ENCODE assay signal across 19 cellular contexts in the genomic region with DNA sequence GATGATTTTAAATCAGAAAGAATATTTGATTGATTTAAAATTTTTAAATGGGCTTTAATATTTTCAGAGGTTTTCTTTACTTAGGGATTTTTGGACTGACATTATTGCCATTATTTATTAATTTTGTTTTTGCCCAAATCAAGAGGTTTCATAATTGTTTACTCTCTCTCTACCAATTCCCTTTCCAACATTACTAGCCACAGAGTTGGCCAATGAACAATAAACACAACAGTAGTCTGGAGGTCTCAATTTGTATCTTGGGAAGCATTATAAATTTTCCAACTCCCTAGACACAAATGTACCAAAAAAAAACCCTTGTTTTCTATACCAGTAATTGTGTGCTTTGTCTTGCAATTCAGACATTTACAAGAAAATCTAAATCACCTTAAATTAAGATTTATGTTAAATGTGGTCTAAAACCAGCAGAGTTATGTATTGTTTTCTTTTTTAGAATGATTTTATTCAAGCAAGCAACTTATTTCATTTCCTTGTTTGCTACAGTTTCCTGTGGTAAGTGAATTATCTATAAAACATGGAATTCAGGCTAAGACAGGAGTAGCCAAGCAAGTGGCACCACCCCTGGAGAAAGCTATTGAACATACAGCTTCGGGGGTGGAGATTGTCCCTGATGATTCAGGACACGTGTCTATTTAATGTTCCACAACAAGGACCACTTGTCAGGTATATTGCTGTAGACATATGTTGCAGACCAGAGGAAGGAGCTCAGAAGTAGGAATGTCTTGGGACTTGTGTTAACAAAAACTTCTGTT. TPM values are rescaled to one million over a fixed set of nuclear protein-coding genes. Genes with fewer than 3 reads are reported as not detected.
DNase-seq lines count a peak whose midpoint lies in the region; ATAC-seq, FAIRE-seq and TF ChIP-seq lines count a peak whose summit lies in the region.
"Had no signal": no experiment of that assay in that cellular context is flagged by ENCODE, and none has a peak within 500 bp of the region (broad histone marks: within the 10 kb centered on the region; RNA-seq: fewer than 3 reads in every experiment).

No MANE protein-coding gene starts in this region.

- peaks cover 5% of the 10 kb centered on the region; the same call in 1 of the 2 replicates for H3K36me3 Mint-ChIP-seq in HFFc6 (ENCODE audit: low read depth)

- H3K4me2 ChIP-seq in MM.1S (ENCODE audit: low read depth, low read length), result no peak overlapping the region
- H3K4me2 ChIP-seq: smooth muscle cell had no signal

- H3K27me3 ChIP-seq in bronchial epithelial cell (ENCODE audit: control insufficient read depth, insufficient read depth, low read length), result no peaks in the 10 kb centered on the region
- H3K27me3 ChIP-seq in MM.1S (replicated peaks; ENCODE audit: insufficient read depth, low read length), result no peaks in the 10 kb centered on the region

- no peaks in the 10 kb centered on the region for H3K79me2 ChIP-seq in MM.1S (ENCODE audit: low read length)

- peak; percentile 91 for ATAC-seq in left colon
- ATAC-seq in HG02970 (IDR thresholded peaks at IDR 0.05; ENCODE audit: low FRiP score, unreplicated experiment), result no peak
- ATAC-seq: effector memory CD8-positive, alpha-beta T cell had no signal

- H2AFZ ChIP-seq in MM.1S (ENCODE audit: low read length), result no peak overlapping the region

- H3K9me2 ChIP-seq in MM.1S (replicated peaks; ENCODE audit: insufficient read depth, low read length), result no peaks in the 10 kb centered on the region; the same call in 1 of the 2 replicates

- no peak for FAIRE-seq in bronchial epithelial cell (lab: Jason Lieb, UNC)
- FAIRE-seq: GM19239 had no signal

- H3K9me3 ChIP-seq in MM.1S (replicated peaks; ENCODE audit: insufficient read depth, low read length), result no peaks in the 10 kb centered on the region

- H3K27me3 Mint-ChIP-seq in HFFc6 (ENCODE audit: insufficient read depth), result peaks cover 2% of the 10 kb centered on the region; the same call in 1 of the 2 replicates

- H3K9me3 Mint-ChIP-seq in HFFc6, result peaks cover 28% of the 10 kb centered on the region

- intact Hi-C loops in left colon (cut with DNase I, micrococcal nuclease), result no loop called here

- H4K20me1 ChIP-seq in MM.1S (ENCODE audit: insufficient read depth, low read length), result no peaks in the 10 kb centered on the region

- no peaks in the 10 kb centered on the region for H3K4me1 ChIP-seq in MM.1S (ENCODE audit: low read length)

- H3K4me3 Mint-ChIP-seq in HFFc6, result peak overlapping the region; percentile 81; the same call in 1 of the 2 replicates
- H3K4me3 Mint-ChIP-seq: effector memory CD8-positive, alpha-beta T cell; T-helper 1 cell treated with Interleukin-12 subunit alpha and Interleukin-12 subunit beta and Interleukin-4 antibody, amounts not matched to agents 30 μg/mL and 1 μg/mL, for 36 hours had no signal

- no peak overlapping the region for H3K4me3 ChIP-seq in bronchial epithelial cell (ENCODE audit: low read depth, low read length)
- H3K4me3 ChIP-seq in MM.1S (ENCODE audit: low read length), result no peak overlapping the region
- H3K4me3 ChIP-seq: smooth muscle cell had no signal

- H3K36me3 ChIP-seq in bronchial epithelial cell (ENCODE audit: control insufficient read depth, insufficient read depth, low read length) (no peaks in the 10 kb centered on the region), MM.1S (replicated peaks; ENCODE audit: insufficient read depth, low read length) (no peaks in the 10 kb centered on the region)

- no peak overlapping the region for H3K27ac ChIP-seq in MM.1S (ENCODE audit: low read length)

- no peak for DNase-seq in HFFc6
- peak; percentile 15 for DNase-seq in bronchial epithelial cell (ENCODE audit: low read depth)
- DNase-seq in left colon, result no peak
- peak; percentile 46 for DNase-seq in renal cortical epithelial cell (ENCODE audit: low read depth)
- DNase-seq in MM.1S, result no peak
- DNase-seq in SW 1271 (lab: John Stamatoyannopoulos, UW), result no peak
- DNase-seq: activated CD4-positive, alpha-beta T cell treated with anti-CD3 and anti-CD28 coated beads, Interleukin-2, amount 50 U/mL, for 48 hours; activated T-cell treated with anti-CD3 and anti-CD28 coated beads for 4 hours; Calu3; cerebellar nuclear complex; effector memory CD8-positive, alpha-beta T cell; NCI-H446; stimulated activated CD4-positive, alpha-beta T cell treated with anti-CD3 and anti-CD28 coated beads, Interleukin-4, amount 100 ng/mL, for 4 hours had no signal

- no peak overlapping the region for H3K9ac ChIP-seq in MM.1S (ENCODE audit: low read length)

- no peaks in the 10 kb centered on the region for H3F3A ChIP-seq in MM.1S (ENCODE audit: insufficient read depth, low read length)

- TF ChIP-seq CTCF in HFFc6 (IDR thresholded peaks at IDR 0.05) (no peak), bronchial epithelial cell (IDR thresholded peaks at IDR 0.05; ENCODE audit: insufficient read depth, low read length, severe bottlenecking) (no peak), MM.1S (IDR thresholded peaks at IDR 0.05; ENCODE audit: low read length) (no peak)

- no peaks in the 10 kb centered on the region for H3K4me1 Mint-ChIP-seq in HFFc6 (ENCODE audit: low read depth)

- H3K27ac Mint-ChIP-seq in HFFc6, result no peak overlapping the region
- H3K27ac Mint-ChIP-seq: effector memory CD8-positive, alpha-beta T cell; T-helper 1 cell treated with Interleukin-12 subunit alpha and Interleukin-12 subunit beta and Interleukin-4 antibody, amounts not matched to agents 30 μg/mL and 1 μg/mL, for 36 hours had no signal

RNA-seq across cellular contexts. Expression of a gene that starts 0.6 kb away (rescaled TPM):
- not detected for total RNA-seq in HFFc6 (2021; fragmentation: NEBNext Ultra II Directional; extraction: Animal tissue kit (Norgen Biotek cat#: 25700))
- total RNA-seq in bronchial epithelial cell (not detected in 2 replicates), left colon (1 to 10 TPM; 1.2 TPM), renal cortical epithelial cell (0.35 and 0.65 TPM in 2 replicates)
- total RNA-seq: fibroblast of villous mesenchyme, G401, smooth muscle cell had no signal

RNA-seq across cellular contexts. Expression of a gene that starts 36.6 kb away (rescaled TPM):
- total RNA-seq in HFFc6 (2021; fragmentation: NEBNext Ultra II Directional; extraction: Animal tissue kit (Norgen Biotek cat#: 25700)), result 1 to 10 TPM; 4.8 to 8.4 (median 6.1) TPM
- 2.2 and 7.4 TPM in 2 replicates for total RNA-seq in bronchial epithelial cell
- total RNA-seq in left colon, result 10 to 100 TPM; 40.9 to 49.5 TPM
- 21.4 and 78.5 TPM in 2 replicates for total RNA-seq in renal cortical epithelial cell

RNA-seq across cellular contexts. Expression of a gene that starts 38.1 kb away (rescaled TPM):
- not detected for total RNA-seq in HFFc6 (2021; fragmentation: NEBNext Ultra II Directional; extraction: Animal tissue kit (Norgen Biotek cat#: 25700))
- total RNA-seq in bronchial epithelial cell (not detected in 2 replicates), left colon (under 1 TPM in 1 of 2 donors, not detected in 1; 0.45 TPM), renal cortical epithelial cell (0.45 TPM in 1 of 2 replicates, not detected in the other)
- total RNA-seq: fibroblast of villous mesenchyme, G401, smooth muscle cell had no signal

Comparison
In these comparisons a context has a peak if more than half of its experiments do, and no peak if none do; other contexts are left out.
1. DNase-seq: peak in bronchial epithelial cell (single experiment) and renal cortical epithelial cell (single experiment); none in HFFc6 (single experiment), left colon (0 of 2), MM.1S (single experiment) and SW 1271 (0 of 2).